8 cellular contexts compared by ENCODE assay signal in genomic region chr17:57892146-57892819, GRCh38. TPM values are rescaled to one million over a fixed set of nuclear protein-coding genes. Genes with fewer than 3 reads are reported as not detected.
DNase-seq lines count a peak whose midpoint lies in the region; ATAC-seq and TF ChIP-seq lines count a peak whose summit lies in the region.

No MANE protein-coding gene starts in this region.

- DNase-seq in GM04504 (ENCODE audit: low read depth): peak; percentile 80
- peak; percentile 51 for DNase-seq in KG1 (lab: John Stamatoyannopoulos, UW)
- DNase-seq in SJSA1 (ENCODE audit: low read depth in 1 of 2, low spot score in 2 of 2): peak; percentile 91 to 96
- DNase-seq in activated naive CD4-positive, alpha-beta T cell (lab: John Stamatoyannopoulos, UW): peak; percentile 31 to 77 (median 66)
- peak; percentile 87 for DNase-seq in foreskin melanocyte

- H3K27me3 ChIP-seq in SJSA1 (replicated peaks) (no peaks in the 10 kb centered on the region), neutrophil (no peaks in the 10 kb centered on the region), stomach smooth muscle (ENCODE audit: control insufficient read depth in 1 of 2, insufficient read depth in 2 of 2, low read length in 2 of 2) (no peaks in the 10 kb centered on the region)

- H3K4me1 ChIP-seq in SJSA1 (replicated peaks): peaks cover 51% of the 10 kb centered on the region
- H3K4me1 ChIP-seq in neutrophil (ENCODE audit: control insufficient read depth in 1 of 2, insufficient read depth in 1 of 2, low read depth in 1 of 2, low read length in 1 of 2): peaks cover 74 to 78% of the 10 kb centered on the region in 2 experiments
- H3K4me1 ChIP-seq in stomach smooth muscle (ENCODE audit: control insufficient read depth, insufficient read depth, low read length): peaks cover 83% of the 10 kb centered on the region

- H3K36me3 ChIP-seq in SJSA1 (peaks cover 7% of the 10 kb centered on the region; the same call in 1 of the 2 replicates), neutrophil (peaks cover 5% of the 10 kb centered on the region), stomach smooth muscle (ENCODE audit: control insufficient read depth in 2 of 2, insufficient read depth in 2 of 2, low read length in 2 of 2) (no peaks in the 10 kb centered on the region)

- peak; percentile 98 for TF ChIP-seq CTCF in neutrophil (IDR thresholded peaks at IDR 0.05)

- ATAC-seq in HG02973 (IDR thresholded peaks at IDR 0.05; ENCODE audit: unreplicated experiment): no peak

- H3K9ac ChIP-seq in stomach smooth muscle (ENCODE audit: low read length in 2 of 2): peak overlapping the region; percentile 72 to 85

- H3K4me3 ChIP-seq in SJSA1 (no peak overlapping the region), neutrophil (ENCODE audit: low read depth in 1 of 2, low read length in 1 of 2) (peak overlapping the region; percentile 61 to 80), stomach smooth muscle (ENCODE audit: low read length in 2 of 2) (peak overlapping the region in 1 of 2 donors; percentile 60)

- H3K27ac ChIP-seq in SJSA1 (peak overlapping the region; percentile 93), neutrophil (peak overlapping the region; percentile 97), stomach smooth muscle (ENCODE audit: low read length) (peak overlapping the region; percentile 98)

- no peaks in the 10 kb centered on the region for H3K9me3 ChIP-seq in SJSA1 (replicated peaks)
- no peaks in the 10 kb centered on the region for H3K9me3 ChIP-seq in neutrophil
- no peaks in the 10 kb centered on the region for H3K9me3 ChIP-seq in stomach smooth muscle (ENCODE audit: control insufficient read depth in 2 of 2, low read length in 2 of 2)

RNA-seq across cellular contexts. Expression of gene MRPS23, which starts 42.4 kb away (rescaled TPM):
- 59.2 and 83.4 TPM in 2 replicates for total RNA-seq in SJSA1 (2014; rRNA removed; shearing (Covaris generic))
